12 cellular contexts compared by ENCODE assay signal in genomic region chr22:42692239-42693054, GRCh38. TPM values are rescaled to one million over a fixed set of nuclear protein-coding genes. Genes with fewer than 3 reads are reported as not detected.
DNase-seq lines count a peak whose midpoint lies in the region; ATAC-seq, FAIRE-seq and TF ChIP-seq lines count a peak whose summit lies in the region.
"Had no signal": no experiment of that assay in that cellular context is flagged by ENCODE, and none has a peak within 500 bp of the region (broad histone marks: within the 10 kb centered on the region; RNA-seq: fewer than 3 reads in every experiment).

No MANE protein-coding gene starts in this region.

- H2AFZ ChIP-seq in HCT116 (ENCODE audit: low read depth, low read length, poor library complexity, severe bottlenecking): no peak overlapping the region
- peak overlapping the region; percentile 65 for H2AFZ ChIP-seq in GM12878 (ENCODE audit: control insufficient read depth, low read depth, low read length)
- no peak overlapping the region for H2AFZ ChIP-seq in osteoblast (ENCODE audit: low read length)

- H3K4me3 ChIP-seq in DOHH2 (ENCODE audit: low read length) (peak overlapping the region; percentile 48), HCT116 (replicated peaks in 1 of 2; ENCODE audit: low read depth in 1 of 2, low read length in 2 of 2) (no peak overlapping the region), GM12878 (no peak overlapping the region; the same call in 1 of the 2 replicates), osteoblast (ENCODE audit: insufficient read depth, low read length) (no peak overlapping the region), breast epithelium (no peak overlapping the region)

- H3K36me3 ChIP-seq in DOHH2 (ENCODE audit: control insufficient read depth, low read length) (peaks cover 24% of the 10 kb centered on the region), HCT116 (ENCODE audit: control insufficient read depth in 1 of 2, insufficient read depth in 2 of 2, low read length in 2 of 2) (no peaks in the 10 kb centered on the region; a peak in 1 of 4 replicates), GM12878 (ENCODE audit: control insufficient read depth in 2 of 2, insufficient read depth in 2 of 2, low read length in 1 of 2) (peaks cover 0 to 25% of the 10 kb centered on the region in 2 experiments; a peak in 3 of 4 replicates), osteoblast (ENCODE audit: insufficient read depth, low read length) (no peaks in the 10 kb centered on the region), breast epithelium (no peaks in the 10 kb centered on the region)

- no peaks in the 10 kb centered on the region for H3F3A ChIP-seq in DOHH2 (ENCODE audit: control insufficient read depth, insufficient read depth)

- H3K27ac ChIP-seq in DOHH2 (ENCODE audit: low read depth, low read length): peak overlapping the region; percentile 11; the same call in 1 of the 2 replicates
- H3K27ac ChIP-seq in HCT116 (ENCODE audit: low read depth, low read length): no peak overlapping the region
- H3K27ac ChIP-seq in GM12878 (ENCODE audit: control insufficient read depth, insufficient read depth): peak overlapping the region; percentile 78
- no peak overlapping the region for H3K27ac ChIP-seq in osteoblast (ENCODE audit: low read depth, low read length)
- H3K27ac ChIP-seq in breast epithelium: peak overlapping the region in 1 of 2 donors; percentile 71
- no peak overlapping the region for H3K27ac ChIP-seq in caudate nucleus (ENCODE audit: low read depth, low read length)

- POLR2A ChIA-PET in HCT116 (lab: Charles Lee): no interaction called here
- POLR2A ChIA-PET in GM12878 (lab: Charles Lee): no interaction called here

- TF ChIP-seq RAD21 in HCT116 (IDR thresholded peaks at IDR 0.05; ENCODE audit: low read depth): peak; percentile 31; the same call in 1 of the 2 replicates
- peak; percentile 37 for TF ChIP-seq RAD21 in GM12878 (IDR thresholded peaks at IDR 0.05; ENCODE audit: insufficient read depth, low read depth, low read length)

- RAD21 ChIA-PET in HCT116 (lab: Charles Lee; ENCODE audit: low non-redundant PET in 1 of 2, low total read pairs in 2 of 2, uncharacterized antibody in 2 of 2, unreplicated experiment in 2 of 2): no interaction called here
- RAD21 ChIA-PET in GM12878 (lab: Charles Lee; ENCODE audit: unreplicated experiment): no interaction called here

- H3K9me2 ChIP-seq in DOHH2 (replicated peaks; ENCODE audit: control insufficient read depth, low read length) (no peaks in the 10 kb centered on the region), HCT116 (ENCODE audit: insufficient read depth) (no peaks in the 10 kb centered on the region)

- H3K4me2 ChIP-seq in DOHH2 (ENCODE audit: low read length): peak overlapping the region; percentile 65
- no peak overlapping the region for H3K4me2 ChIP-seq in HCT116 (ENCODE audit: low read length)
- H3K4me2 ChIP-seq in GM12878 (ENCODE audit: control insufficient read depth, insufficient read depth): peak overlapping the region; percentile 70
- no peak overlapping the region for H3K4me2 ChIP-seq in osteoblast (ENCODE audit: insufficient read depth, low read length)

- no peak for TF ChIP-seq EP300 in GM12878 (IDR thresholded peaks at IDR 0.05; ENCODE audit: borderline replicate concordance in 1 of 2, control insufficient read depth in 1 of 2, low read depth in 2 of 2, low read length in 2 of 2)

- TF ChIP-seq POLR2A in HCT116 (IDR thresholded peaks at IDR 0.05; ENCODE audit: borderline replicate concordance, extremely low read depth, insufficient read depth, insufficient read length) (no peak), GM12878 (IDR thresholded peaks at IDR 0.05; ENCODE audit: low read depth, low read length) (no peak), breast epithelium (IDR thresholded peaks at IDR 0.05) (no peak)

- ATAC-seq in HCT116: peak; percentile 47; the same call in 1 of the 2 replicates
- ATAC-seq in GM12878: peak; percentile 94
- no peak for ATAC-seq in GM21367 (IDR thresholded peaks at IDR 0.05; ENCODE audit: unreplicated experiment)
- no peak for ATAC-seq in HG03135 (IDR thresholded peaks at IDR 0.05; ENCODE audit: unreplicated experiment)

- DNase-seq in HCT116 (ENCODE audit: low read depth, low spot score): no peak
- DNase-seq in GM12878 (ENCODE audit: low read depth, low spot score): no peak
- peak; percentile 72 for DNase-seq in osteoblast (ENCODE audit: insufficient read length, low spot score, missing footprints)
- DNase-seq in breast epithelium (ENCODE audit: low spot score in 2 of 2): no peak
- no peak for DNase-seq in caudate nucleus (lab: John Stamatoyannopoulos, UW)
- DNase-seq: activated naive CD4-positive, alpha-beta T cell; NCI-H1048; NCI-H774 had no signal

- H3K9me3 ChIP-seq in DOHH2 (ENCODE audit: control insufficient read depth, insufficient read depth, low read length) (no peaks in the 10 kb centered on the region), HCT116 (ENCODE audit: control insufficient read depth in 1 of 2, insufficient read depth in 1 of 2, low read depth in 1 of 2, low read length in 2 of 2) (no peaks in the 10 kb centered on the region), GM12878 (replicated peaks; ENCODE audit: control insufficient read depth, insufficient read depth, low read length) (no peaks in the 10 kb centered on the region), osteoblast (ENCODE audit: low read depth, low read length) (no peaks in the 10 kb centered on the region), breast epithelium (no peaks in the 10 kb centered on the region)

- H3K79me2 ChIP-seq in DOHH2 (ENCODE audit: control insufficient read depth, low read length): peaks cover 15% of the 10 kb centered on the region
- no peaks in the 10 kb centered on the region; the same call in 1 of the 2 replicates for H3K79me2 ChIP-seq in HCT116 (ENCODE audit: insufficient read depth, low read length)
- no peaks in the 10 kb centered on the region for H3K79me2 ChIP-seq in GM12878 (ENCODE audit: control insufficient read depth, insufficient read depth, low read length)
- H3K79me2 ChIP-seq in osteoblast (ENCODE audit: insufficient read depth, low read length): peaks cover 4% of the 10 kb centered on the region

- peaks cover 35% of the 10 kb centered on the region for H3K4me1 ChIP-seq in DOHH2 (ENCODE audit: control insufficient read depth, low read length)
- H3K4me1 ChIP-seq in HCT116 (ENCODE audit: control insufficient read depth in 1 of 2, insufficient read depth in 2 of 2, low read length in 2 of 2): peaks cover 22 to 26% of the 10 kb centered on the region in 2 experiments
- H3K4me1 ChIP-seq in GM12878 (ENCODE audit: control insufficient read depth, insufficient read depth, low read length): peaks cover 16% of the 10 kb centered on the region
- peaks cover 17% of the 10 kb centered on the region for H3K4me1 ChIP-seq in osteoblast (ENCODE audit: insufficient read depth, low read length)
- H3K4me1 ChIP-seq in breast epithelium: peaks cover 11 to 12% of the 10 kb centered on the region in 2 donors

- CTCF ChIA-PET in HCT116 (lab: Charles Lee) (no interaction called here), GM12878 (lab: Yijun Ruan, JAX) (no interaction called here)

- no peak overlapping the region for H3K9ac ChIP-seq in HCT116 (ENCODE audit: low read length)
- peak overlapping the region; percentile 54; the same call in 1 of the 2 replicates for H3K9ac ChIP-seq in GM12878 (ENCODE audit: control insufficient read depth, insufficient read depth, low read length)

- in situ Hi-C loops in GM12878 (cut with MboI): no loop called here

- TF ChIP-seq CTCF in DOHH2 (IDR thresholded peaks at IDR 0.05; ENCODE audit: low read depth, low read length, poor library complexity, severe bottlenecking) (peak; percentile 90), HCT116 (IDR thresholded peaks at IDR 0.05 in 2 of 3, conservative IDR thresholded peaks at IDR 0.05 in 1 of 3; ENCODE audit: borderline replicate concordance in 1 of 3, insufficient read depth in 1 of 3, low read depth in 2 of 3, low read length in 2 of 3) (0 out of 6 replicates have a peak, but pooled peaks of 1 of the 3 experiments have one; percentile 21), GM12878 (IDR thresholded peaks at IDR 0.05 in 2 of 3, conservative IDR thresholded peaks at IDR 0.05 in 1 of 3; ENCODE audit: control insufficient read depth in 2 of 3, extremely low read depth in 1 of 3, insufficient read depth in 1 of 3, low read depth in 3 of 3, low read length in 3 of 3) (peak; percentile 38 to 48 (median 41); a peak in 5 of 6 replicates), osteoblast (IDR thresholded peaks at IDR 0.05; ENCODE audit: extremely low read depth, low read depth, low read length) (no peak), breast epithelium (IDR thresholded peaks at IDR 0.05) (no peak)

- no peaks in the 10 kb centered on the region for H4K20me1 ChIP-seq in DOHH2 (ENCODE audit: control insufficient read depth, insufficient read depth, low read depth, low read length)
- no peaks in the 10 kb centered on the region for H4K20me1 ChIP-seq in HCT116 (ENCODE audit: insufficient read depth)
- no peaks in the 10 kb centered on the region for H4K20me1 ChIP-seq in GM12878 (ENCODE audit: control insufficient read depth, insufficient read depth)
- no peaks in the 10 kb centered on the region for H4K20me1 ChIP-seq in osteoblast (ENCODE audit: insufficient read depth, low read length)

- H3K27me3 ChIP-seq in DOHH2 (ENCODE audit: control insufficient read depth, low read length) (no peaks in the 10 kb centered on the region), HCT116 (ENCODE audit: insufficient read depth, low read length) (no peaks in the 10 kb centered on the region), GM12878 (replicated peaks in 1 of 2; ENCODE audit: control insufficient read depth in 2 of 2, insufficient read depth in 2 of 2, low read length in 1 of 2) (no peaks in the 10 kb centered on the region), osteoblast (ENCODE audit: insufficient read depth, low read length) (no peaks in the 10 kb centered on the region), breast epithelium (no peaks in the 10 kb centered on the region)

- intact Hi-C loops in HCT116 (cut with micrococcal nuclease): no loop called here
- intact Hi-C loops in GM12878 (cut with micrococcal nuclease; ENCODE audit: unreplicated experiment): loop anchor here (1.0 kb wide), 1 partner anchor 27 kb away; no protein-coding TSS in a partner anchor
- intact Hi-C loops in breast epithelium (cut with DNase I; ENCODE audit: low total_unique reads): no loop called here

- no TSS peak for BruUV-seq in HCT116 (replicated peaks; lab: Mats Ljungman, UMichigan)
- BruUV-seq in GM12878 (replicated peaks; lab: Mats Ljungman, UMichigan): no TSS peak

- SMC1A ChIA-PET in GM12878 (lab: Charles Lee; ENCODE audit: uncharacterized antibody, unreplicated experiment): no interaction called here

- WGBS in GM12878 (ENCODE audit: insufficient coverage, insufficient replicate concordance, low lambda C conversion rate, missing lambda C conversion rate): 51% methylated on average over 27 of the region's 32 CpGs

- no peak for FAIRE-seq in GM12878 (lab: Jason Lieb, UNC)
- FAIRE-seq: islet of Langerhans had no signal

RNA-seq across cellular contexts. Expression of gene A4GALT, which starts 28.2 kb away (rescaled TPM):
- total RNA-seq in HCT116 (2021; ENCODE audit: unreplicated experiment): 16.0 TPM
- polyA plus RNA-seq in HCT116 (2012): 14.2 and 14.3 TPM in 2 replicates
- total RNA-seq in GM12878 (2013; cell fraction: nucleolus; rRNA removed): 22.1 and 26.5 TPM in 2 replicates
- total RNA-seq in GM12878 (2014; rRNA removed): 1.6 and 2.3 TPM in 2 replicates
- total RNA-seq in GM12878 (2014; rRNA removed; fragmentation: Illumina TruSeq; extraction: Trizol): 0.51 and 1.1 TPM in 2 replicates
- total RNA-seq in GM12878 (2021): 2.6 TPM in 2 replicates
- polyA plus RNA-seq in GM12878 (2011; ENCODE audit: low read depth): 1.0 TPM
- polyA plus RNA-seq in GM12878 (2011; rRNA removed): 1.8 and 3.9 TPM in 2 replicates
- 5.5 and 6.8 TPM in 2 replicates for polyA plus RNA-seq in GM12878 (2011; cell fraction: cytosol; rRNA removed)
- 8.8 and 12.0 TPM in 2 replicates for polyA plus RNA-seq in GM12878 (2011; cell fraction: nucleus; rRNA removed)
- polyA plus RNA-seq in GM12878 (2012): 6.2 and 8.3 TPM in 2 replicates
- 0.25 TPM in 1 of 2 replicates, not detected in the other for polyA plus RNA-seq in GM12878 (2014; fragmentation: Illumina TruSeq; extraction: Trizol)
- under 1 TPM in 1 of 2 experiments, not detected in 1; 0.04 TPM for polyA plus RNA-seq in GM12878 (2014; fragmentation: Nextera tagmentation; extraction: Ambion mirVana)
- polyA plus RNA-seq in GM12878 (2014; rRNA removed): 2.6 and 2.7 TPM in 2 replicates
- polyA plus RNA-seq in GM12878 (2016; fragmentation: Nextera tagmentation; extraction: Ambion mirVana): 1 to 10 TPM; 2.2 to 3.4 TPM
- 3.7 and 8.6 TPM in 2 replicates for polyA minus RNA-seq in GM12878 (2011; rRNA and poly(A)+ RNA removed)
- 3.5 and 5.2 TPM in 2 replicates for polyA minus RNA-seq in GM12878 (2011; cell fraction: cytosol; rRNA and poly(A)+ RNA removed)
- polyA minus RNA-seq in GM12878 (2011; cell fraction: nucleus; rRNA and poly(A)+ RNA removed): 3.5 and 6.6 TPM in 2 replicates
- total RNA-seq in osteoblast: 19.9 and 24.2 TPM in 2 replicates
- total RNA-seq in breast epithelium: 10 to 100 TPM in 2 of 3 donors, 1 to 10 TPM in 1; 6.6 to 32.8 (median 22.9) TPM

RNA-seq across cellular contexts. Expression of gene CYB5R3, which starts 43.3 kb away (rescaled TPM):
- total RNA-seq in HCT116 (2021; ENCODE audit: unreplicated experiment): 127 TPM
- polyA plus RNA-seq in HCT116 (2012): 150 and 166 TPM in 2 replicates
- total RNA-seq in GM12878 (2013; cell fraction: nucleolus; rRNA removed): 38.2 and 40.3 TPM in 2 replicates
- total RNA-seq in GM12878 (2014; rRNA removed): 33.3 and 46.8 TPM in 2 replicates
- 20.5 and 22.9 TPM in 2 replicates for total RNA-seq in GM12878 (2014; rRNA removed; fragmentation: Illumina TruSeq; extraction: Trizol)
- total RNA-seq in GM12878 (2021): 81.7 and 83.8 TPM in 2 replicates
- 23.6 TPM for polyA plus RNA-seq in GM12878 (2011; ENCODE audit: low read depth)
- polyA plus RNA-seq in GM12878 (2011; rRNA removed): 21.0 and 70.3 TPM in 2 replicates
- 82.7 and 87.2 TPM in 2 replicates for polyA plus RNA-seq in GM12878 (2011; cell fraction: cytosol; rRNA removed)
- polyA plus RNA-seq in GM12878 (2011; cell fraction: nucleus; rRNA removed): 56.1 and 64.4 TPM in 2 replicates
- 62.8 and 80.6 TPM in 2 replicates for polyA plus RNA-seq in GM12878 (2012)
- 37.3 and 65.3 TPM in 2 replicates for polyA plus RNA-seq in GM12878 (2014; fragmentation: Illumina TruSeq; extraction: Trizol)
- 1 to 10 TPM; 2.0 to 3.5 TPM for polyA plus RNA-seq in GM12878 (2014; fragmentation: Nextera tagmentation; extraction: Ambion mirVana)
- 81.0 and 102 TPM in 2 replicates for polyA plus RNA-seq in GM12878 (2014; rRNA removed)
- polyA plus RNA-seq in GM12878 (2016; fragmentation: Nextera tagmentation; extraction: Ambion mirVana): 100 to 1,000 TPM; 104 to 119 TPM
- polyA minus RNA-seq in GM12878 (2011; rRNA and poly(A)+ RNA removed): 49.7 and 58.4 TPM in 2 replicates
- polyA minus RNA-seq in GM12878 (2011; cell fraction: cytosol; rRNA and poly(A)+ RNA removed): 36.8 and 38.8 TPM in 2 replicates
- polyA minus RNA-seq in GM12878 (2011; cell fraction: nucleus; rRNA and poly(A)+ RNA removed): 12.7 and 24.7 TPM in 2 replicates
- total RNA-seq in osteoblast: 84.3 and 86.9 TPM in 2 replicates
- total RNA-seq in breast epithelium: 100 to 1,000 TPM in 1 of 3 donors, 10 to 100 TPM in 2; 56.5 to 248 (median 87.5) TPM

RNA-seq across cellular contexts. Expression of gene ATP5MGL, which starts 52.0 kb away (rescaled TPM):
- 0.91 TPM for total RNA-seq in HCT116 (2021; ENCODE audit: unreplicated experiment)
- polyA plus RNA-seq in HCT116 (2012): 0.08 and 0.22 TPM in 2 replicates
- total RNA-seq in GM12878 (2013; cell fraction: nucleolus; rRNA removed): 4.9 and 7.6 TPM in 2 replicates
- 0.22 and 0.40 TPM in 2 replicates for total RNA-seq in GM12878 (2014; rRNA removed)
- total RNA-seq in GM12878 (2014; rRNA removed; fragmentation: Illumina TruSeq; extraction: Trizol): 0.85 TPM in 1 of 2 replicates, not detected in the other
- total RNA-seq in GM12878 (2021): 0.43 and 0.46 TPM in 2 replicates
- polyA plus RNA-seq in GM12878 (2011; ENCODE audit: low read depth): not detected
- polyA plus RNA-seq in GM12878 (2011; rRNA removed): 0.23 and 0.26 TPM in 2 replicates
- polyA plus RNA-seq in GM12878 (2011; cell fraction: cytosol; rRNA removed): not detected in 2 replicates
- polyA plus RNA-seq in GM12878 (2011; cell fraction: nucleus; rRNA removed): 0.51 and 0.52 TPM in 2 replicates
- not detected in 2 replicates for polyA plus RNA-seq in GM12878 (2012)
- not detected in 2 replicates for polyA plus RNA-seq in GM12878 (2014; fragmentation: Illumina TruSeq; extraction: Trizol)
- polyA plus RNA-seq in GM12878 (2014; fragmentation: Nextera tagmentation; extraction: Ambion mirVana): under 1 TPM; 0.24 to 0.60 TPM
- polyA plus RNA-seq in GM12878 (2014; rRNA removed): not detected in 2 replicates
- under 1 TPM; 0.47 to 0.71 TPM for polyA plus RNA-seq in GM12878 (2016; fragmentation: Nextera tagmentation; extraction: Ambion mirVana)
- 1.6 and 2.0 TPM in 2 replicates for polyA minus RNA-seq in GM12878 (2011; rRNA and poly(A)+ RNA removed)
- not detected in 2 replicates for polyA minus RNA-seq in GM12878 (2011; cell fraction: cytosol; rRNA and poly(A)+ RNA removed)
- 3.0 and 3.5 TPM in 2 replicates for polyA minus RNA-seq in GM12878 (2011; cell fraction: nucleus; rRNA and poly(A)+ RNA removed)
- total RNA-seq in osteoblast: 0.72 and 1.2 TPM in 2 replicates
- total RNA-seq in breast epithelium: under 1 TPM in 1 of 3 donors, not detected in 2; 0.73 TPM

Comparison
In these comparisons a context has a peak if more than half of its experiments do, and no peak if none do; other contexts are left out.
1. H3K27ac ChIP-seq: peak in DOHH2 (single experiment) and GM12878 (single experiment); none in HCT116 (single experiment), osteoblast (single experiment) and caudate nucleus (single experiment).
2. H3K4me2 ChIP-seq: peak in DOHH2 (single experiment) and GM12878 (single experiment); none in HCT116 (single experiment) and osteoblast (single experiment).
3. CTCF ChIP-seq: peak in DOHH2 (single experiment) and GM12878 (3 of 3); none in osteoblast (single experiment) and breast epithelium (0 of 3).
4. ATAC-seq: peak in HCT116 (single experiment) and GM12878 (single experiment); none in GM21367 (single experiment) and HG03135 (single experiment).